Comparison of ENCODE assay signal across 9 cellular contexts in genomic region chr3:129313415-129313982, GRCh38. TPM values are rescaled to one million over a fixed set of nuclear protein-coding genes. Genes with fewer than 3 reads are reported as not detected.
DNase-seq lines count a peak whose midpoint lies in the region; ATAC-seq and TF ChIP-seq lines count a peak whose summit lies in the region.
"Had no signal": no experiment of that assay in that cellular context is flagged by ENCODE, and none has a peak within 500 bp of the region (broad histone marks: within the 10 kb centered on the region; RNA-seq: fewer than 3 reads in every experiment).

No MANE protein-coding gene starts in this region.

- no peak for DNase-seq in T-helper 2 cell treated with Interferon-gamma antibody and Interleukin-4, amounts not matched to agents 5 μg/mL and 100 μg/mL, for 36 hours (ENCODE audit: low spot score)
- no peak for DNase-seq in T-helper 2 cell
- DNase-seq in T-cell = peak in 7 of 34 experiments; percentile 10 to 28 (median 17)
- peak; percentile 34 for DNase-seq in fibroblast of pulmonary artery (ENCODE audit: low read depth)
- DNase-seq in stimulated activated naive CD8-positive, alpha-beta T cell treated with anti-CD3 and anti-CD28 coated beads, Interleukin-15, amount 100 ng/mL, for 72 hours = peak; percentile 53 to 58
- no peak for DNase-seq in NCI-H187 treated with DMSO at 0.1 percent for 48 hours (lab: John Stamatoyannopoulos, UW)
- DNase-seq: DMS153 had no signal

- POLR2A ChIA-PET in T-cell (lab: Charles Lee) = interaction anchor here (0.5 to 0.9 kb wide), 3 partner anchors 11 to 31 kb away, joined by 3 to 4 read pairs (median 3); no protein-coding TSS in a partner anchor

- no peak for TF ChIP-seq CTCF in fibroblast of pulmonary artery (IDR thresholded peaks at IDR 0.05; ENCODE audit: low read length, missing control alignments)

- CTCF ChIA-PET in T-cell (lab: Charles Lee) = no interaction called here

- peaks cover 7% of the 10 kb centered on the region for H3K36me3 Mint-ChIP-seq in T-helper 2 cell treated with Interferon-gamma antibody and Interleukin-4, amounts not matched to agents 5 μg/mL and 100 μg/mL, for 36 hours (ENCODE audit: low read depth)
- no peaks in the 10 kb centered on the region for H3K36me3 Mint-ChIP-seq in T-cell

- ATAC-seq in T-cell (replicated peaks in 1 of 4) (peak in 3 of 4 experiments; percentile 4 to 8 (median 7)), HG03139 (IDR thresholded peaks at IDR 0.05; ENCODE audit: unreplicated experiment) (no peak), GM21423 (IDR thresholded peaks at IDR 0.05; ENCODE audit: unreplicated experiment) (no peak)
- peak; percentile 29 for ATAC-seq in stimulated activated naive CD8-positive, alpha-beta T cell treated with anti-CD3 and anti-CD28 coated beads, Interleukin-15, amount 100 ng/mL, for 72 hours

- no peaks in the 10 kb centered on the region for H3K9me3 Mint-ChIP-seq in T-helper 2 cell treated with Interferon-gamma antibody and Interleukin-4, amounts not matched to agents 5 μg/mL and 100 μg/mL, for 36 hours
- no peaks in the 10 kb centered on the region for H3K9me3 Mint-ChIP-seq in T-cell
- no peaks in the 10 kb centered on the region for H3K9me3 Mint-ChIP-seq in stimulated activated naive CD8-positive, alpha-beta T cell treated with anti-CD3 and anti-CD28 coated beads, Interleukin-15, amount 100 ng/mL, for 72 hours

- peaks cover 2% of the 10 kb centered on the region for H3K27me3 Mint-ChIP-seq in T-helper 2 cell treated with Interferon-gamma antibody and Interleukin-4, amounts not matched to agents 5 μg/mL and 100 μg/mL, for 36 hours (ENCODE audit: low read depth)
- no peaks in the 10 kb centered on the region for H3K27me3 Mint-ChIP-seq in T-cell
- H3K27me3 Mint-ChIP-seq in stimulated activated naive CD8-positive, alpha-beta T cell treated with anti-CD3 and anti-CD28 coated beads, Interleukin-15, amount 100 ng/mL, for 72 hours = no peaks in the 10 kb centered on the region

- H3K4me3 Mint-ChIP-seq in T-helper 2 cell treated with Interferon-gamma antibody and Interleukin-4, amounts not matched to agents 5 μg/mL and 100 μg/mL, for 36 hours = peak overlapping the region; percentile 97
- peak overlapping the region; percentile 86 to 96 (median 93) for H3K4me3 Mint-ChIP-seq in T-cell
- H3K4me3 Mint-ChIP-seq in stimulated activated naive CD8-positive, alpha-beta T cell treated with anti-CD3 and anti-CD28 coated beads, Interleukin-15, amount 100 ng/mL, for 72 hours = peak overlapping the region; percentile 85 to 90

- peaks cover 29% of the 10 kb centered on the region for H3K4me1 Mint-ChIP-seq in T-helper 2 cell treated with Interferon-gamma antibody and Interleukin-4, amounts not matched to agents 5 μg/mL and 100 μg/mL, for 36 hours (ENCODE audit: low read depth)
- peaks cover 23 to 33% (median 33%) of the 10 kb centered on the region in 3 donors for H3K4me1 Mint-ChIP-seq in T-cell
- peaks cover 60% of the 10 kb centered on the region for H3K4me1 Mint-ChIP-seq in stimulated activated naive CD8-positive, alpha-beta T cell treated with anti-CD3 and anti-CD28 coated beads, Interleukin-15, amount 100 ng/mL, for 72 hours

- peak overlapping the region; percentile 88 for H3K27ac Mint-ChIP-seq in T-helper 2 cell treated with Interferon-gamma antibody and Interleukin-4, amounts not matched to agents 5 μg/mL and 100 μg/mL, for 36 hours
- peak overlapping the region; percentile 84 to 86 for H3K27ac Mint-ChIP-seq in T-cell
- H3K27ac Mint-ChIP-seq in stimulated activated naive CD8-positive, alpha-beta T cell treated with anti-CD3 and anti-CD28 coated beads, Interleukin-15, amount 100 ng/mL, for 72 hours = peak overlapping the region; percentile 87 to 97

- no peak overlapping the region for H3K4me3 ChIP-seq in fibroblast of pulmonary artery (replicated peaks; ENCODE audit: low read depth, low read length)

RNA-seq across cellular contexts. Expression of gene HMCES, which starts 34.8 kb away (rescaled TPM):
- 10 to 100 TPM; 55.2 to 60.7 (median 57.6) TPM for total RNA-seq in T-cell

Comparison
In these comparisons a context has a peak if more than half of its experiments do, and no peak if none do; other contexts are left out.
1. DNase-seq: peak in fibroblast of pulmonary artery (single experiment) and stimulated activated naive CD8-positive, alpha-beta T cell treated with anti-CD3 and anti-CD28 coated beads, Interleukin-15, amount 100 ng/mL, for 72 hours (2 of 2); none in T-helper 2 cell treated with Interferon-gamma antibody and Interleukin-4, amounts not matched to agents 5 μg/mL and 100 μg/mL, for 36 hours (single experiment), T-helper 2 cell (0 of 5) and NCI-H187 treated with DMSO at 0.1 percent for 48 hours (single experiment).
2. ATAC-seq: peak in T-cell (3 of 4) and stimulated activated naive CD8-positive, alpha-beta T cell treated with anti-CD3 and anti-CD28 coated beads, Interleukin-15, amount 100 ng/mL, for 72 hours (single experiment); none in HG03139 (single experiment) and GM21423 (single experiment).
3. Peak in every context shown above with its lines, with median percentiles within 50 percentile points of each other: H3K27ac Mint-ChIP-seq and H3K4me3 Mint-ChIP-seq.